ENCODE assay signal across 8 cellular contexts in genomic region chr9:86614871-86615849, GRCh38.
DNase-seq lines count a peak whose midpoint lies in the region; ATAC-seq, FAIRE-seq and TF ChIP-seq lines count a peak whose summit lies in the region.

No MANE protein-coding gene starts in this region.

- peaks cover 21% of the 10 kb centered on the region for H3K27me3 Mint-ChIP-seq in CD4-positive, alpha-beta T cell

- no peak overlapping the region for H3K4me3 Mint-ChIP-seq in CD4-positive, alpha-beta T cell

- TF ChIP-seq POLR2A in K562 (conservative IDR thresholded peaks at IDR 0.05) (no peak), right lobe of liver (IDR thresholded peaks at IDR 0.05) (no peak), GM18505 (IDR thresholded peaks at IDR 0.05; ENCODE audit: borderline replicate concordance, extremely low read depth, insufficient read depth, insufficient read length) (no peak)

- WGBS in K562 (ENCODE audit: insufficient coverage, low coverage, missing lambda C conversion rate): 2% methylated on average over 4 of the region's 6 CpGs
- WGBS in right lobe of liver (ENCODE audit: insufficient coverage, low coverage, low lambda C conversion rate, missing lambda C conversion rate): 47% methylated on average over 6 of the region's 6 CpGs

- H4K20me1 ChIP-seq in K562 (replicated peaks; ENCODE audit: control insufficient read depth, insufficient read depth, low read length): no peaks in the 10 kb centered on the region

- CTCF ChIA-PET in CD4-positive, alpha-beta T cell (lab: Charles Lee): no interaction called here
- CTCF ChIA-PET in K562 (lab: Yijun Ruan, JAX; ENCODE audit: low intra/inter-chr PET ratio): no interaction called here

- intact Hi-C loops in CD4-positive, alpha-beta T cell (cut with DNase I, micrococcal nuclease): loop anchor here in 1 of 2 experiments (10.0 kb wide), 1 partner anchor 710 kb away; no protein-coding TSS in a partner anchor
- intact Hi-C loops in K562 (cut with micrococcal nuclease) (no loop called here), right lobe of liver (cut with DNase I) (loop anchor here in 1 of 2 donors (10.0 kb wide), 1 partner anchor 710 kb away; no protein-coding TSS in a partner anchor)

- POLR2A ChIA-PET in CD4-positive, alpha-beta T cell (lab: Charles Lee): no interaction called here
- POLR2A ChIA-PET in K562 (lab: Yijun Ruan, JAX): no interaction called here

- no peak for ATAC-seq in CD4-positive, alpha-beta T cell (ENCODE audit: poor library complexity)
- ATAC-seq in K562: peak; percentile 49; the same call in 1 of the 3 replicates
- peak in 2 of 4 donors; percentile 27 to 40 for ATAC-seq in right lobe of liver
- no peak for ATAC-seq in GM18505 (IDR thresholded peaks at IDR 0.05; ENCODE audit: unreplicated experiment)
- ATAC-seq in GM19351 (IDR thresholded peaks at IDR 0.05; ENCODE audit: unreplicated experiment): no peak
- no peak for ATAC-seq in GM18520 (IDR thresholded peaks at IDR 0.05; ENCODE audit: unreplicated experiment)

- no peak overlapping the region for H3K27ac ChIP-seq in CD4-positive, alpha-beta T cell (ENCODE audit: low read depth, low read length)
- H3K27ac ChIP-seq in K562 (ENCODE audit: extremely low read depth, low read depth, low read length): no peak overlapping the region
- H3K27ac ChIP-seq in right lobe of liver: no peak overlapping the region

- no peak overlapping the region for H3K4me2 ChIP-seq in K562 (ENCODE audit: insufficient read depth, low read length)

- H3K36me3 ChIP-seq in K562 (ENCODE audit: control insufficient read depth, insufficient read depth, low read length) (no peaks in the 10 kb centered on the region), right lobe of liver (no peaks in the 10 kb centered on the region)

- no peaks in the 10 kb centered on the region for H3K9me3 ChIP-seq in CD4-positive, alpha-beta T cell (ENCODE audit: control insufficient read depth, low read length)
- no peaks in the 10 kb centered on the region for H3K9me3 ChIP-seq in K562 (replicated peaks; ENCODE audit: control insufficient read depth, insufficient read depth, low read depth, low read length)
- no peaks in the 10 kb centered on the region for H3K9me3 ChIP-seq in right lobe of liver

- no peaks in the 10 kb centered on the region for H3K4me1 Mint-ChIP-seq in CD4-positive, alpha-beta T cell (ENCODE audit: low read depth)

- peak; percentile 17 for TF ChIP-seq CTCF in CD4-positive, alpha-beta T cell (IDR thresholded peaks at IDR 0.05)
- peak; percentile 18 to 49 (median 49); a peak in 4 of 6 replicates for TF ChIP-seq CTCF in K562 (IDR thresholded peaks at IDR 0.05 in 2 of 3, conservative IDR thresholded peaks at IDR 0.05 in 1 of 3; ENCODE audit: insufficient read depth in 2 of 3, low read depth in 1 of 3, low read length in 3 of 3)
- peak; percentile 31 to 48 (median 38) for TF ChIP-seq CTCF in right lobe of liver (IDR thresholded peaks at IDR 0.05)

- BruUV-seq in K562 (replicated peaks; lab: Mats Ljungman, UMichigan): no TSS peak

- no peak overlapping the region for H3K27ac Mint-ChIP-seq in CD4-positive, alpha-beta T cell

- H2AFZ ChIP-seq in K562 (ENCODE audit: low read depth, low read length): no peak overlapping the region

- TF ChIP-seq RAD21 in K562 (CRISPR knock-in tag; conservative IDR thresholded peaks at IDR 0.05 in 1 of 2, IDR thresholded peaks at IDR 0.05 in 1 of 2): peak in 1 of 2 experiments; percentile 27; a peak in 1 of 4 replicates

- peaks cover 3% of the 10 kb centered on the region for H3K27me3 ChIP-seq in CD4-positive, alpha-beta T cell (ENCODE audit: control insufficient read depth, insufficient read depth, low read length)
- no peaks in the 10 kb centered on the region for H3K27me3 ChIP-seq in K562 (ENCODE audit: control insufficient read depth in 2 of 2, insufficient read depth in 2 of 2, low read length in 2 of 2)
- H3K27me3 ChIP-seq in right lobe of liver: no peaks in the 10 kb centered on the region

- no peaks in the 10 kb centered on the region for H3K79me2 ChIP-seq in K562 (ENCODE audit: control insufficient read depth, insufficient read depth, low read length)

- H3K9me1 ChIP-seq in K562 (ENCODE audit: control insufficient read depth, insufficient read depth, low read length): no peaks in the 10 kb centered on the region

- DNase-seq in CD4-positive, alpha-beta T cell: no peak
- DNase-seq in HT-29 (ENCODE audit: low spot score) (peak; percentile 24), K562 (ENCODE audit: extremely low read depth in 1 of 4, low spot score in 3 of 4) (peak; percentile 9 to 23 (median 17)), right lobe of liver (no peak)
- no peak for DNase-seq in activated T-cell treated with anti-CD3 and anti-CD28 coated beads, Interleukin-2, amount 50 U/mL, for 1 hour

- no peak for TF ChIP-seq EP300 in K562 (IDR thresholded peaks at IDR 0.05; ENCODE audit: low read length)

- H3K4me3 ChIP-seq in K562 (no peak overlapping the region), right lobe of liver (no peak overlapping the region)

- no peaks in the 10 kb centered on the region for H3K36me3 Mint-ChIP-seq in CD4-positive, alpha-beta T cell (ENCODE audit: low read depth)

- no peaks in the 10 kb centered on the region for H3K9me3 Mint-ChIP-seq in CD4-positive, alpha-beta T cell

- H3K4me1 ChIP-seq in K562 (replicated peaks in 1 of 2; ENCODE audit: control insufficient read depth in 2 of 2, insufficient read depth in 2 of 2, low read length in 2 of 2): no peaks in the 10 kb centered on the region; a peak in 1 of 5 replicates
- no peaks in the 10 kb centered on the region for H3K4me1 ChIP-seq in right lobe of liver

- FAIRE-seq in K562 (lab: Jason Lieb, UNC): no peak

- H3K9ac ChIP-seq in K562 (ENCODE audit: insufficient read depth in 1 of 2, low read depth in 2 of 2, low read length in 2 of 2): no peak overlapping the region

- in situ Hi-C loops in K562 (cut with MboI): no loop called here

TF ChIP-seq in K562, 482 proteins besides CTCF, POLR2A, EP300 and RAD21:
- TF ChIP-seq ZBED1 (IDR thresholded peaks at IDR 0.05) (no peak), SMC3 (conservative IDR thresholded peaks at IDR 0.05; ENCODE audit: insufficient read depth, low read depth, low read length) (peak; percentile 24; the same call in 1 of the 2 replicates), NBN (IDR thresholded peaks at IDR 0.05; ENCODE audit: low read depth) (no peak), SMARCC2 (IDR thresholded peaks at IDR 0.05; ENCODE audit: low read depth) (no peak)

Comparison
In these comparisons a context has a peak if more than half of its experiments do, and no peak if none do; other contexts are left out.
1. DNase-seq: peak in HT-29 (single experiment) and K562 (4 of 4); none in CD4-positive, alpha-beta T cell (0 of 10), right lobe of liver (0 of 3) and activated T-cell treated with anti-CD3 and anti-CD28 coated beads, Interleukin-2, amount 50 U/mL, for 1 hour (single experiment).
2. Peak in every context shown above with its lines, with median percentiles within 50 percentile points of each other: CTCF ChIP-seq.